ENCODE assay signal across 9 cellular contexts in genomic region chr15:40279437-40280141, GRCh38. TPM values are rescaled to one million over a fixed set of nuclear protein-coding genes. Genes with fewer than 3 reads are reported as not detected.
DNase-seq lines count a peak whose midpoint lies in the region; ATAC-seq, FAIRE-seq and TF ChIP-seq lines count a peak whose summit lies in the region.
"Had no signal": no experiment of that assay in that cellular context is flagged by ENCODE, and none has a peak within 500 bp of the region (broad histone marks: within the 10 kb centered on the region; RNA-seq: fewer than 3 reads in every experiment).

No MANE protein-coding gene starts in this region.

- peak; percentile 90 for FAIRE-seq in GM12892 (lab: Jason Lieb, UNC)

- no peaks in the 10 kb centered on the region for H3K36me3 Mint-ChIP-seq in naive B cell
- H3K36me3 Mint-ChIP-seq in stimulated activated effector memory CD8-positive, alpha-beta T cell treated with anti-CD3 and anti-CD28 coated beads, Interleukin-12 subunit alpha, Interleukin-12 subunit beta, amount 100 ng/mL, for 72 hours = no peaks in the 10 kb centered on the region

- H3K27ac Mint-ChIP-seq in naive B cell = peak overlapping the region in 1 of 6 donors; percentile 83
- no peak overlapping the region for H3K27ac Mint-ChIP-seq in stimulated activated effector memory CD8-positive, alpha-beta T cell treated with anti-CD3 and anti-CD28 coated beads, Interleukin-12 subunit alpha, Interleukin-12 subunit beta, amount 100 ng/mL, for 72 hours
- H3K27ac Mint-ChIP-seq: stimulated activated naive CD8-positive, alpha-beta T cell treated with anti-CD3 and anti-CD28 coated beads, Interleukin-15, Interleukin-2, amounts not matched to agents 100 ng/mL and 50 ng/mL, for 24 hours had no signal

- DNase-seq in 8988T = peak; percentile 83
- peak; percentile 76 for DNase-seq in GM12892 (ENCODE audit: insufficient read length)
- DNase-seq in NCI-H748 (lab: John Stamatoyannopoulos, UW; ENCODE audit: unreplicated experiment) = peak; percentile 50
- DNase-seq in activated T-cell treated with anti-CD3 and anti-CD28 coated beads for 1 hour (ENCODE audit: low read depth) = peak; percentile 70
- peak; percentile 59 to 81 for DNase-seq in erythroblast (lab: John Stamatoyannopoulos, UW)
- peak; percentile 55 for DNase-seq in naive B cell
- DNase-seq in stimulated activated effector memory CD8-positive, alpha-beta T cell treated with anti-CD3 and anti-CD28 coated beads, Interleukin-12 subunit alpha, Interleukin-12 subunit beta, amount 100 ng/mL, for 72 hours (ENCODE audit: low spot score in 2 of 2) = peak; percentile 80 to 88

- H3K27me3 Mint-ChIP-seq in naive B cell = peaks cover 14 to 51% (median 45%) of the 10 kb centered on the region in 3 donors

- peak overlapping the region in 2 of 8 donors; percentile 9 to 41 for H3K4me3 Mint-ChIP-seq in naive B cell
- no peak overlapping the region for H3K4me3 Mint-ChIP-seq in stimulated activated effector memory CD8-positive, alpha-beta T cell treated with anti-CD3 and anti-CD28 coated beads, Interleukin-12 subunit alpha, Interleukin-12 subunit beta, amount 100 ng/mL, for 72 hours
- H3K4me3 Mint-ChIP-seq: stimulated activated naive CD8-positive, alpha-beta T cell treated with anti-CD3 and anti-CD28 coated beads, Interleukin-15, Interleukin-2, amounts not matched to agents 100 ng/mL and 50 ng/mL, for 24 hours had no signal

- TF ChIP-seq POLR2A in GM12892 (IDR thresholded peaks at IDR 0.05; ENCODE audit: low read depth, low read length) (no peak), erythroblast (IDR thresholded peaks at IDR 0.05; ENCODE audit: low read length) (no peak)

- ATAC-seq in naive B cell (ENCODE audit: low read depth in 2 of 2) (no peak), GM18858 (IDR thresholded peaks at IDR 0.05; ENCODE audit: unreplicated experiment) (no peak)
- peak; percentile 53 for ATAC-seq in stimulated activated effector memory CD8-positive, alpha-beta T cell treated with anti-CD3 and anti-CD28 coated beads, Interleukin-12 subunit alpha, Interleukin-12 subunit beta, amount 100 ng/mL, for 72 hours

- no peaks in the 10 kb centered on the region for H3K9me3 Mint-ChIP-seq in naive B cell
- H3K9me3 Mint-ChIP-seq in stimulated activated effector memory CD8-positive, alpha-beta T cell treated with anti-CD3 and anti-CD28 coated beads, Interleukin-12 subunit alpha, Interleukin-12 subunit beta, amount 100 ng/mL, for 72 hours = no peaks in the 10 kb centered on the region
- H3K9me3 Mint-ChIP-seq: stimulated activated naive CD8-positive, alpha-beta T cell treated with anti-CD3 and anti-CD28 coated beads, Interleukin-15, Interleukin-2, amounts not matched to agents 100 ng/mL and 50 ng/mL, for 24 hours had no signal

- peaks cover 19 to 27% (median 26%) of the 10 kb centered on the region in 3 donors for H3K4me1 Mint-ChIP-seq in naive B cell
- peaks cover 8% of the 10 kb centered on the region for H3K4me1 Mint-ChIP-seq in stimulated activated effector memory CD8-positive, alpha-beta T cell treated with anti-CD3 and anti-CD28 coated beads, Interleukin-12 subunit alpha, Interleukin-12 subunit beta, amount 100 ng/mL, for 72 hours

RNA-seq across cellular contexts. Expression of gene ANKRD63, which starts 3.3 kb away (rescaled TPM):
- not detected for polyA plus RNA-seq in GM12892 (2012; ENCODE audit: missing spikeins)
- under 1 TPM in 1 of 6 donors, not detected in 5; 0.29 TPM for polyA plus RNA-seq in naive B cell (ENCODE audit: low read depth in 6 of 6)

RNA-seq across cellular contexts. Expression of gene PLCB2, which starts 28.1 kb away (rescaled TPM):
- 8.8 TPM for polyA plus RNA-seq in GM12892 (2012; ENCODE audit: missing spikeins)
- 10 to 100 TPM; 11.4 to 22.6 (median 15.9) TPM for polyA plus RNA-seq in naive B cell (ENCODE audit: low read depth in 6 of 6)

RNA-seq across cellular contexts. Expression of gene PAK6, which starts 40.7 kb away (rescaled TPM):
- polyA plus RNA-seq in GM12892 (2012; ENCODE audit: missing spikeins) = 1.4 TPM
- polyA plus RNA-seq in naive B cell (ENCODE audit: low read depth in 6 of 6) = not detected

RNA-seq across cellular contexts. Expression of gene INAFM2, which starts 43.9 kb away (rescaled TPM):
- polyA plus RNA-seq in GM12892 (2012; ENCODE audit: missing spikeins) = 4.6 TPM
- polyA plus RNA-seq in naive B cell (ENCODE audit: low read depth in 6 of 6) = 1 to 10 TPM in 4 of 6 donors, under 1 TPM in 2; 0.32 to 3.4 (median 1.4) TPM
